In genomic region chr2:60007666-60008065, GRCh38 we compare ENCODE assay signal across 24 cellular contexts.
A peak's percentile ranks its signal among the peaks of the same experiment; 100 is the strongest.
DNase-seq lines count a peak whose midpoint lies in the region; ATAC-seq, FAIRE-seq and TF ChIP-seq lines count a peak whose summit lies in the region.
"Had no signal": no experiment of that assay in that cellular context is flagged by ENCODE, and none has a peak within 500 bp of the region (broad histone marks: within the 10 kb centered on the region; RNA-seq: fewer than 3 reads in every experiment).

No MANE protein-coding gene starts in this region.

- no peak overlapping the region for H3K56ac ChIP-seq in mesendoderm (ENCODE audit: low read length)

- H3K4me2 ChIP-seq in DND-41 (ENCODE audit: insufficient read depth, low read length) (no peak overlapping the region), mesendoderm (ENCODE audit: low read length) (no peak overlapping the region)
- H3K4me2 ChIP-seq: BLaER1, GM23338 had no signal

- H3K4me1 ChIP-seq in DND-41 (ENCODE audit: insufficient read depth, low read length) (no peaks in the 10 kb centered on the region), mesendoderm (ENCODE audit: control insufficient read depth, low read depth, low read length) (no peaks in the 10 kb centered on the region)
- H3K4me1 ChIP-seq: BLaER1, Caco-2 had no signal

- no peaks in the 10 kb centered on the region for H3K27me3 ChIP-seq in DND-41 (ENCODE audit: insufficient read depth, low read length, poor library complexity)
- H3K27me3 ChIP-seq in kidney epithelial cell (ENCODE audit: control insufficient read depth, insufficient read depth, low read length): no peaks in the 10 kb centered on the region
- no peaks in the 10 kb centered on the region for H3K27me3 ChIP-seq in mesendoderm (ENCODE audit: insufficient read depth, low read length, poor library complexity)
- H3K27me3 ChIP-seq: BLaER1 had no signal

- no peak overlapping the region for H3K4me3 Mint-ChIP-seq in progenitor cell of endocrine pancreas (ENCODE audit: low read depth)
- H3K4me3 Mint-ChIP-seq: B cell; CD4-positive, CD25-positive, alpha-beta regulatory T cell; CD8-positive, alpha-beta T cell; GM23338; H9 had no signal

- no CpG with 5 or more reads among the region's 2 CpGs for WGBS in mesendoderm (ENCODE audit: extremely low coverage, insufficient coverage, low lambda C conversion rate)

- POLR2A ChIA-PET in GM10248 (lab: Yijun Ruan, JAX): no interaction called here

- H3K4me3 ChIP-seq in DND-41 (ENCODE audit: low read depth in 1 of 2, low read length in 2 of 2) (no peak overlapping the region), kidney epithelial cell (ENCODE audit: low read depth, low read length) (no peak overlapping the region), mesendoderm (ENCODE audit: low read length) (no peak overlapping the region)
- H3K4me3 ChIP-seq: BLaER1, GM23338 had no signal

- H2AK5ac ChIP-seq in mesendoderm (ENCODE audit: low read length): no peak overlapping the region

- H4K5ac ChIP-seq in mesendoderm (ENCODE audit: low read length): no peak overlapping the region

- H3K9me3 ChIP-seq in DND-41 (ENCODE audit: insufficient read depth, low read length, severe bottlenecking): no peaks in the 10 kb centered on the region
- H3K9me3 ChIP-seq: BLaER1, Caco-2 had no signal

- H3K36me3 ChIP-seq in DND-41 (ENCODE audit: insufficient read depth, low read length) (no peaks in the 10 kb centered on the region), kidney epithelial cell (ENCODE audit: control insufficient read depth, insufficient read depth, low read length) (no peaks in the 10 kb centered on the region), mesendoderm (ENCODE audit: control insufficient read depth, insufficient read depth, low read length) (no peaks in the 10 kb centered on the region)
- H3K36me3 ChIP-seq: BLaER1 had no signal

- no peak overlapping the region for H4K8ac ChIP-seq in mesendoderm (ENCODE audit: low read depth, low read length)

- H3K27me3 Mint-ChIP-seq in progenitor cell of endocrine pancreas: no peaks in the 10 kb centered on the region
- H3K27me3 Mint-ChIP-seq: B cell; CD4-positive, CD25-positive, alpha-beta regulatory T cell had no signal

- no peak for FAIRE-seq in frontal cortex (lab: Jason Lieb, UNC)
- FAIRE-seq: A204.1, GM12892, GM19239 had no signal

- ATAC-seq in DND-41 (ENCODE audit: insufficient read depth, low read depth) (no peak), GM18498 (IDR thresholded peaks at IDR 0.05; ENCODE audit: unreplicated experiment) (no peak)
- ATAC-seq: CD8-positive, alpha-beta T cell; GM23338; HCT116 had no signal

- H3K79me1 ChIP-seq in mesendoderm (ENCODE audit: low read length): no peaks in the 10 kb centered on the region

- H3K36me3 Mint-ChIP-seq in progenitor cell of endocrine pancreas (ENCODE audit: insufficient read depth): no peaks in the 10 kb centered on the region
- H3K36me3 Mint-ChIP-seq: CD4-positive, CD25-positive, alpha-beta regulatory T cell; CD8-positive, alpha-beta T cell had no signal

- H2BK15ac ChIP-seq in mesendoderm (replicated peaks; ENCODE audit: low read depth): no peak overlapping the region

- H4K20me1 ChIP-seq in DND-41 (ENCODE audit: insufficient read depth, low read length): no peaks in the 10 kb centered on the region
- H4K20me1 ChIP-seq: BLaER1 had no signal

- H3K18ac ChIP-seq in mesendoderm (ENCODE audit: low read length): no peak overlapping the region

- H3K9ac ChIP-seq in DND-41 (ENCODE audit: low read depth, low read length) (no peak overlapping the region), mesendoderm (ENCODE audit: low read length) (no peak overlapping the region)
- H3K9ac ChIP-seq: BLaER1 had no signal

- H3K9me3 Mint-ChIP-seq in progenitor cell of endocrine pancreas (ENCODE audit: low read depth): peaks cover 2% of the 10 kb centered on the region
- H3K9me3 Mint-ChIP-seq: GM23338, H9 had no signal

- H3K27ac ChIP-seq in DND-41 (ENCODE audit: low read length) (no peak overlapping the region), mesendoderm (ENCODE audit: low read depth, low read length) (no peak overlapping the region)
- H3K27ac ChIP-seq: 22Rv1, BLaER1, C4-2B had no signal

- DNase-seq in DND-41 (no peak), kidney epithelial cell (ENCODE audit: low read depth) (peak; percentile 18), mesendoderm (peak; percentile 25), progenitor cell of endocrine pancreas (ENCODE audit: low spot score, unreplicated experiment) (no peak), frontal cortex (ENCODE audit: low spot score in 2 of 2) (no peak), GM10248 (ENCODE audit: extremely low spot score) (no peak)
- no peak for DNase-seq in stimulated activated CD4-positive, alpha-beta T cell treated with anti-CD3 and anti-CD28 coated beads, Interleukin-1b, Interleukin-23, amount 100 ng/mL, for 48 hours
- DNase-seq: Caco-2; CD4-positive, CD25-positive, alpha-beta regulatory T cell; CD8-positive, alpha-beta T cell; DMS153; EL; GDM1; H9 had no signal

- no peak overlapping the region for H3K23ac ChIP-seq in mesendoderm (ENCODE audit: low read length)

- peaks cover 11% of the 10 kb centered on the region for H3K4me1 Mint-ChIP-seq in progenitor cell of endocrine pancreas (ENCODE audit: low read depth)
- H3K4me1 Mint-ChIP-seq: CD4-positive, CD25-positive, alpha-beta regulatory T cell had no signal

- H2BK120ac ChIP-seq in mesendoderm (ENCODE audit: low read depth, low read length): no peak overlapping the region

- H3K79me2 ChIP-seq in DND-41 (ENCODE audit: insufficient read depth, low read length) (no peaks in the 10 kb centered on the region), mesendoderm (ENCODE audit: control insufficient read depth, insufficient read depth, low read length) (no peaks in the 10 kb centered on the region)

- TF ChIP-seq CTCF in DND-41 (IDR thresholded peaks at IDR 0.05; ENCODE audit: borderline replicate concordance, extremely low read depth, low read length, poor library complexity, severe bottlenecking): no peak
- no peak for TF ChIP-seq CTCF in kidney epithelial cell (IDR thresholded peaks at IDR 0.05; ENCODE audit: insufficient read depth, low read length, poor library complexity, severe bottlenecking)
- TF ChIP-seq CTCF in progenitor cell of endocrine pancreas (IDR thresholded peaks at IDR 0.05; ENCODE audit: unreplicated experiment): no peak
- TF ChIP-seq CTCF in GM10248 (IDR thresholded peaks at IDR 0.05; ENCODE audit: control extremely low read depth, extremely low read depth, low read depth, missing control alignments): no peak

- peak overlapping the region; percentile 8 for H3K27ac Mint-ChIP-seq in progenitor cell of endocrine pancreas
- H3K27ac Mint-ChIP-seq: B cell; CD4-positive, CD25-positive, alpha-beta regulatory T cell; CD8-positive, alpha-beta T cell; GM23338; H9 had no signal

- no peak overlapping the region for H2BK5ac ChIP-seq in mesendoderm (ENCODE audit: low read length)

- H2AFZ ChIP-seq in DND-41 (ENCODE audit: low read depth, low read length): 0 out of 2 replicates have a peak overlapping the region, but pooled peaks have one; percentile 40
- H2AFZ ChIP-seq: GM23338 had no signal

- H3K4ac ChIP-seq in mesendoderm (ENCODE audit: low read depth, low read length): no peak overlapping the region

- CTCF ChIA-PET in GM10248 (lab: Yijun Ruan, JAX): no interaction called here

Comparison
In these comparisons a context has a peak if more than half of its experiments do, and no peak if none do; other contexts are left out.
1. DNase-seq: peak in kidney epithelial cell (single experiment) and mesendoderm (single experiment); none in DND-41 (single experiment), progenitor cell of endocrine pancreas (single experiment), stimulated activated CD4-positive, alpha-beta T cell treated with anti-CD3 and anti-CD28 coated beads, Interleukin-1b, Interleukin-23, amount 100 ng/mL, for 48 hours (single experiment), frontal cortex (0 of 2) and GM10248 (single experiment).